In the genomic region with DNA sequence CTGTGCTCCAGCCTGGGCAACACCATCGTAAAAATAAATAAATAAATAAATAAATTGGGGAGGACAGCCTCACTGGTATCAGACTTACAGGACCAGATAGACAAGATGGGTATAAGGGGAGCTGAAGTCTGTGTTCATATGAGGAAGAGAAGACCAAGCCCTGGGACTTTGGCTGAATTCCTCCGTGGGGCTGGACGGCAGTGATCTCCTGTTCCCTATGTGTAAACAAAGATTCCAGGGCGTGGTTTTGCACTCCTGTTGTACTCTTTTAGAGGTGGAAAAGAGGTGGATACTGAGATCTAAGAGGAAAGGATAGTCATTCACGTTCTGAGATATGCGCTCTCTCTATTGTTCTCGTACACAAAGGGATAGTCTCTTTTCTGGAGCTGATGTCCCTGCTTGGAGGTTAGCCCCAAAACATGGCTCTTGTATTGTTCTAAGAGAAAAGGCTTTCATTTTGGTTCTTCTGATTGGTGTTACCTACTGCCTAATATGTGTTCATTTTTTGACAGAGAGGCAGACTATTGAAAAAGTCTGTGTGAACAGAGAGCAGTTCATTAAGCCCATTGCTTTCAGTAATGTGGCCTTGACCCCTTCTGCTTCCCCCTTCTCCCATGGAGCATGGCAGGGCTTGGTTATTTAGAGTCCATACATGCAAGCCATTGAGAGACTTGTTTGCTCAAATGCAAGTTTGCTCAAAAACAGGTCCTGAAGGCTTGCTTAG, we compare ENCODE assay signal across 24 cellular contexts. TPM values are rescaled to one million over a fixed set of nuclear protein-coding genes. Genes with fewer than 3 reads are reported as not detected.
DNase-seq lines count a peak whose midpoint lies in the region; TF ChIP-seq lines count a peak whose summit lies in the region.
"Had no signal": no experiment of that assay in that cellular context is flagged by ENCODE, and none has a peak within 500 bp of the region (broad histone marks: within the 10 kb centered on the region; RNA-seq: fewer than 3 reads in every experiment).

No MANE protein-coding gene starts in this region.

- intact Hi-C loops in colonic mucosa (cut with DNase I) = loop anchor here (10.0 kb wide), 1 partner anchor 94 kb away; no protein-coding TSS in a partner anchor
- intact Hi-C loops in transverse colon (cut with DNase I; ENCODE audit: low total_unique reads) = loop anchor here (10.0 kb wide), 1 partner anchor 86 kb away; no protein-coding TSS in a partner anchor

- H3K36me3 ChIP-seq in colonic mucosa (peaks cover 12% of the 10 kb centered on the region), transverse colon (peaks cover 0 to 24% (median 5%) of the 10 kb centered on the region in 4 donors)

- no peak for TF ChIP-seq EP300 in transverse colon (IDR thresholded peaks at IDR 0.05; ENCODE audit: low read depth)

- H3K4me3 ChIP-seq in LNCaP clone FGC (ENCODE audit: low read depth, low read length) (no peak overlapping the region), colonic mucosa (no peak overlapping the region), transverse colon (no peak overlapping the region)
- H3K4me3 ChIP-seq: cardiac muscle cell, GM23338, tibial nerve had no signal

- H3K27me3 ChIP-seq in colonic mucosa (no peaks in the 10 kb centered on the region), transverse colon (no peaks in the 10 kb centered on the region)
- H3K27me3 ChIP-seq: cardiac muscle cell, tibial nerve had no signal

- peak overlapping the region; percentile 48 for H3K27ac ChIP-seq in colonic mucosa
- H3K27ac ChIP-seq in transverse colon = peak overlapping the region; percentile 66 to 79 (median 76)
- H3K27ac ChIP-seq: cardiac muscle cell, epithelial cell of prostate, RWPE1, WERI-Rb-1 had no signal

- WGBS in transverse colon (ENCODE audit: low coverage in 1 of 2), 2 donors = 66 to 90% methylated on average over 2 to 7 of the region's 7 CpGs

- peak; percentile 42 for TF ChIP-seq POLR2A in transverse colon (IDR thresholded peaks at IDR 0.05)

- H3K4me1 ChIP-seq in colonic mucosa (peaks cover 7% of the 10 kb centered on the region), transverse colon (peaks cover 5 to 26% (median 16%) of the 10 kb centered on the region in 4 donors)

- no peak overlapping the region for H3K9ac ChIP-seq in colonic mucosa (ENCODE audit: low read depth in 2 of 2, low read length in 2 of 2)

- DNase-seq in LNCaP clone FGC (ENCODE audit: low read depth) (peak; percentile 86), colonic mucosa (peak; percentile 79), mucosa of gallbladder (ENCODE audit: low spot score) (peak; percentile 51), transverse colon (peak; percentile 79), CD1c-positive myeloid dendritic cell (ENCODE audit: extremely low spot score) (no peak), DMS79 treated with DMSO at 0.1 percent for 48 hours (lab: John Stamatoyannopoulos, UW) (no peak)
- DNase-seq in effector CD8-positive, alpha-beta T cell (lab: John Stamatoyannopoulos, UW) = no peak
- DNase-seq: activated naive CD4-positive, alpha-beta T cell treated with anti-CD3 and anti-CD28 coated beads, Interleukin-2, amount 50 U/mL, for 16 hours; dermis blood vessel endothelial cell; DMS79; kidney glomerular epithelial cell; naive B cell; NCI-H1092 treated with DMSO at 0.1 percent for 48 hours; NCI-H1930; NCI-H526; stimulated activated CD4-positive, alpha-beta T cell treated with anti-CD3 and anti-CD28 coated beads, Interleukin-12 subunit alpha, Interleukin-12 subunit beta, amount 100 ng/mL, for 4 hours; stimulated activated CD4-positive, alpha-beta T cell treated with anti-CD3 and anti-CD28 coated beads, Interleukin-4, amount 100 ng/mL, for 4 hours; stimulated activated naive CD8-positive, alpha-beta T cell treated with anti-CD3 and anti-CD28 coated beads, Interleukin-15, Interleukin-2, amounts not matched to agents 100 U/mL and 50 U/mL, for 24 hours; WERI-Rb-1 had no signal

- no peak for TF ChIP-seq CTCF in LNCaP clone FGC (IDR thresholded peaks at IDR 0.05; ENCODE audit: control insufficient read depth, extremely low read depth, insufficient read depth)
- no peak for TF ChIP-seq CTCF in colonic mucosa (IDR thresholded peaks at IDR 0.05)
- no peak for TF ChIP-seq CTCF in transverse colon (IDR thresholded peaks at IDR 0.05)

- in situ Hi-C loops in transverse colon (cut with MboI; ENCODE audit: low pct_ligation_motif_present in 1 of 4, low pct_unique_long_range_greater_than_20kb in 1 of 4, low sequenced_read_pairs in 3 of 4) = no loop called here

- H3K9me3 ChIP-seq in colonic mucosa (no peaks in the 10 kb centered on the region), transverse colon (no peaks in the 10 kb centered on the region)
- H3K9me3 ChIP-seq: tibial nerve had no signal

RNA-seq across cellular contexts. Expression of a gene that starts 12.3 kb away (rescaled TPM):
- total RNA-seq in colonic mucosa (1 to 10 TPM; 4.1 to 6.1 TPM), mucosa of gallbladder (25.3 TPM), transverse colon (10 to 100 TPM in 3 of 4 donors, 1 to 10 TPM in 1; 5.2 to 22.8 (median 14.0) TPM)

Comparison
In these comparisons a context has a peak if more than half of its experiments do, and no peak if none do; other contexts are left out.
1. DNase-seq: peak in LNCaP clone FGC (single experiment), colonic mucosa (single experiment), mucosa of gallbladder (single experiment) and transverse colon (single experiment); none in effector CD8-positive, alpha-beta T cell (single experiment), CD1c-positive myeloid dendritic cell (single experiment) and DMS79 treated with DMSO at 0.1 percent for 48 hours (single experiment).